ENCODE assay signal across 29 cellular contexts in genomic region chr5:66634601-66635000, GRCh38.
"Had no signal": no experiment of that assay in that cellular context is flagged by ENCODE, and none has a peak within 500 bp of the region (broad histone marks: within the 10 kb centered on the region; RNA-seq: fewer than 3 reads in every experiment).

No MANE protein-coding gene starts in this region.

- H3K27ac ChIP-seq: ascending aorta, cardiac muscle cell, VCaP had no signal

- H3K9me3 ChIP-seq: ascending aorta had no signal

- H3K4me1 ChIP-seq: ascending aorta had no signal

- H3K4me3 ChIP-seq: ascending aorta, cardiac muscle cell had no signal

- H3K36me3 ChIP-seq: ascending aorta, cardiac muscle cell had no signal

- H3K27me3 ChIP-seq: ascending aorta, cardiac muscle cell had no signal

- DNase-seq: activated B cell treated with CpG ODN at 0.5 μM for 24 hours; activated CD4-positive, alpha-beta memory T cell treated with anti-CD3 and anti-CD28 coated beads for 36 hours; activated CD4-positive, alpha-beta T cell treated with anti-CD3 and anti-CD28 coated beads for 4 hours; activated CD4-positive, alpha-beta T cell treated with anti-CD3 and anti-CD28 coated beads, Interleukin-2, amount 10 ng/mL, durations not matched to agents 24 days and 14 days; activated CD4-positive, alpha-beta T cell treated with anti-CD3 and anti-CD28 coated beads, Interleukin-2, amount 50 U/mL, for 1 hour; activated CD4-positive, alpha-beta T cell treated with anti-CD3 and anti-CD28 coated beads, Interleukin-2, amount 50 U/mL, for 4 hours; activated CD4-positive, CD25-positive, alpha-beta regulatory T cell treated with anti-CD3 and anti-CD28 coated beads, Interleukin-2, amount 50 U/mL, for 72 hours; activated CD8-positive, alpha-beta memory T cell treated with anti-CD3 and anti-CD28 coated beads, Interleukin-2, amount 50 U/mL, for 4 hours; activated CD8-positive, alpha-beta T cell treated with anti-CD3 and anti-CD28 coated beads for 36 hours; activated effector memory CD4-positive, alpha-beta T cell treated with anti-CD3 and anti-CD28 coated beads, Interleukin-2, amount 50 U/mL, for 16 hours; activated gamma-delta T cell treated with Interleukin-2 at 50 U/mL for 16 hours; activated naive CD4-positive, alpha-beta T cell; activated naive CD4-positive, alpha-beta T cell treated with anti-CD3 and anti-CD28 coated beads for 36 hours; activated naive CD4-positive, alpha-beta T cell treated with anti-CD3 and anti-CD28 coated beads, Interleukin-2, amount 50 U/mL, for 16 hours; activated naive CD8-positive, alpha-beta T cell treated with anti-CD3 and anti-CD28 coated beads for 36 hours; activated T-cell treated with anti-CD3 and anti-CD28 coated beads for 4 hours; activated T-cell treated with anti-CD3 and anti-CD28 coated beads, Interleukin-2, amount 50 U/mL, for 1 hour; activated T-cell treated with anti-CD3 and anti-CD28 coated beads, Interleukin-2, amount 50 U/mL, for 4 hours; activated T-cell treated with anti-CD3 and anti-CD28 coated beads, Interleukin-2, amount 50 U/mL, for 72 hours; amygdala; anterior cingulate cortex; caudate nucleus; cerebellar nuclear complex; T-helper 1 cell; T-helper 2 cell; T-helper 9 cell had no signal
